In the genomic region with DNA sequence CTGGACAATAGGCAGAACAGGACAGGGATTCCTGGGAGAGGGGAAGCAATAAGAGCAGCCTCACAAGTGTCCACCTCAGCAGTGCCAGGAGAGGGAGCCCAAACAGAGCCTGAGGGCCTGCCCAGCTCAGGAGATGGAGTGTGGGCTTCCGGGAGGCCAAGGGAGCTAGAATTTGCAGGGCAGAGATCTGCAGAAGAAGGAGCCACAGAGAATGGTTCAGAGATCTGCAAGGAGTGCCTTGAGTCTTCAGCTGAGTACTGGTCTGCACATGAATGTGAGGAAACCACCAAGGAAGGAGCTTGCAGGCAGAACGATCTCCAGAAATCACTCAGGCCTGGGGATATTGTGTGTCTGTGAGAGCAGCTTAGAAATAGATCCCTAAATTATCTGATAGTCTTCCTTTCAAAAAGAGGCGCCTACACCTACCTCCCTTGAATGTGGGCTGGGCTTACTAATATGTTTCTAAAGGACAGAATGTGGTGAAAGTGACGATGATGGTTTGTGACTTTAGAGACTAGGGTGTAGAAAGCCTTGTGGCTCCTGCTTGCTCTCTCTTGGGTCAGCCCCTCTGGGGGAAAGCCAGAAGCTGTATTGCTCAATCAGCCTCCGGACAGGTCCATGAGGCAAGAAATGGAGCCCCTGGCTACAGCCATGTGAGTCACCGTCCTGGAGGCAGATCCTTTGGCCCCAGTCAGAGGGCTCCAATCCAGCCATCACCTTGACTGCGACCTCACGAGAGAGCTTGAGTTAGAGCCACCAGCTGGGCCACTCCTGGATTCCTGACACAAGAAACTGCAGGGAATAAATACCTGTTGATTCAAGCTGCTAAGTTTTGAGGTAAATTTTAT, we compare ENCODE assay signal across 1 cellular context.
TF ChIP-seq lines count a peak whose summit lies in the region.

No MANE protein-coding gene starts in this region.

TF ChIP-seq in liver, 16 proteins besides CTCF, POLR2A, EP300 and RAD21 (continued from another document):
- TF ChIP-seq, protein P1, sequence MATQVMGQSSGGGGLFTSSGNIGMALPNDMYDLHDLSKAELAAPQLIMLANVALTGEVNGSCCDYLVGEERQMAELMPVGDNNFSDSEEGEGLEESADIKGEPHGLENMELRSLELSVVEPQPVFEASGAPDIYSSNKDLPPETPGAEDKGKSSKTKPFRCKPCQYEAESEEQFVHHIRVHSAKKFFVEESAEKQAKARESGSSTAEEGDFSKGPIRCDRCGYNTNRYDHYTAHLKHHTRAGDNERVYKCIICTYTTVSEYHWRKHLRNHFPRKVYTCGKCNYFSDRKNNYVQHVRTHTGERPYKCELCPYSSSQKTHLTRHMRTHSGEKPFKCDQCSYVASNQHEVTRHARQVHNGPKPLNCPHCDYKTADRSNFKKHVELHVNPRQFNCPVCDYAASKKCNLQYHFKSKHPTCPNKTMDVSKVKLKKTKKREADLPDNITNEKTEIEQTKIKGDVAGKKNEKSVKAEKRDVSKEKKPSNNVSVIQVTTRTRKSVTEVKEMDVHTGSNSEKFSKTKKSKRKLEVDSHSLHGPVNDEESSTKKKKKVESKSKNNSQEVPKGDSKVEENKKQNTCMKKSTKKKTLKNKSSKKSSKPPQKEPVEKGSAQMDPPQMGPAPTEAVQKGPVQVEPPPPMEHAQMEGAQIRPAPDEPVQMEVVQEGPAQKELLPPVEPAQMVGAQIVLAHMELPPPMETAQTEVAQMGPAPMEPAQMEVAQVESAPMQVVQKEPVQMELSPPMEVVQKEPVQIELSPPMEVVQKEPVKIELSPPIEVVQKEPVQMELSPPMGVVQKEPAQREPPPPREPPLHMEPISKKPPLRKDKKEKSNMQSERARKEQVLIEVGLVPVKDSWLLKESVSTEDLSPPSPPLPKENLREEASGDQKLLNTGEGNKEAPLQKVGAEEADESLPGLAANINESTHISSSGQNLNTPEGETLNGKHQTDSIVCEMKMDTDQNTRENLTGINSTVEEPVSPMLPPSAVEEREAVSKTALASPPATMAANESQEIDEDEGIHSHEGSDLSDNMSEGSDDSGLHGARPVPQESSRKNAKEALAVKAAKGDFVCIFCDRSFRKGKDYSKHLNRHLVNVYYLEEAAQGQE (IDR thresholded peaks at IDR 0.05): no peak
- TF ChIP-seq ATF3 (IDR thresholded peaks at IDR 0.05): peak; percentile 82
